1 cellular context compared by ENCODE assay signal in the genomic region with DNA sequence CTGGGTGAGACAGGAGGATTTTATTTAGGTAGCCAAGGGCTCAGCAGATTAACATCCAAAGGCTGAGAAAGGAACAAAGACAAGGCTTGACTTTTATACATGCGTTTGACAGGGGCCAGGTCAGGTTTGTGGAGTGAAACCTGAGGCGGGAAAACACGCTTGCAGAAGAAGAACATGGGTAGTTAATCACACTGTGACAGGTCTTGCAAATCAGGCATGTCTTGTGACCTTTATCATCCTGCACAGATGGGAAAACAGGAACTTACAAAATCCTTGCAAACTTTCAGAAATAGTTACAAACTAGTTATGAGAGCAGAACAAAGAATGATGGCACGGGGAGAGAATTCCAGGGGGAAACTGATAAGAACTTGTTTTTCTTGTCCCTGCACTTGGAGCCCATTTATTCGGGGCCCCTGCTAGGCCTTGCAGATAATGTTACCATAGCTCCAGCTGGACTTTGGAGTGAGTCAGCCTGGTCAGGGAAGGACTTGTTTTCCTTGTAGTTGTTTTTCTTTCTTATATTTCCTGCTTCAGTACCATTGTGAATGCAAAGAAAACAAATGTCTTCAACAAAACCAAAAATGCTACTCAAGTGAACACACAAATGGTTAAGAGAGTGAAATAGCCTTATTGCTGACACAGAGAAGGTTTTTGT.
A peak's percentile ranks its signal among the peaks of the same experiment; 100 is the strongest.
TF ChIP-seq lines count a peak whose summit lies in the region.

No MANE protein-coding gene starts in this region.

TF ChIP-seq in HepG2, 621 proteins besides CTCF, POLR2A, EP300 and RAD21 (continued from another document and continues in another):
- TF ChIP-seq NFATC3 (CRISPR knock-in tag; IDR thresholded peaks at IDR 0.05), result no peak
- TF ChIP-seq ZNF687 (CRISPR knock-in tag; IDR thresholded peaks at IDR 0.05), result no peak
- no peak for TF ChIP-seq SRSF4 (IDR thresholded peaks at IDR 0.05; ENCODE audit: low read depth, low read length, poor library complexity, severe bottlenecking)
- TF ChIP-seq PPARG (CRISPR knock-in tag; conservative IDR thresholded peaks at IDR 0.05), result peak; percentile 47; the same call in 1 of the 2 replicates
- TF ChIP-seq, protein P1, sequence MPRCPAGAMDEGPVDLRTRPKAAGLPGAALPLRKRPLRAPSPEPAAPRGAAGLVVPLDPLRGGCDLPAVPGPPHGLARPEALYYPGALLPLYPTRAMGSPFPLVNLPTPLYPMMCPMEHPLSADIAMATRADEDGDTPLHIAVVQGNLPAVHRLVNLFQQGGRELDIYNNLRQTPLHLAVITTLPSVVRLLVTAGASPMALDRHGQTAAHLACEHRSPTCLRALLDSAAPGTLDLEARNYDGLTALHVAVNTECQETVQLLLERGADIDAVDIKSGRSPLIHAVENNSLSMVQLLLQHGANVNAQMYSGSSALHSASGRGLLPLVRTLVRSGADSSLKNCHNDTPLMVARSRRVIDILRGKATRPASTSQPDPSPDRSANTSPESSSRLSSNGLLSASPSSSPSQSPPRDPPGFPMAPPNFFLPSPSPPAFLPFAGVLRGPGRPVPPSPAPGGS (CRISPR knock-in tag; IDR thresholded peaks at IDR 0.05), result no peak
- TF ChIP-seq ZNF460 (CRISPR knock-in tag; IDR thresholded peaks at IDR 0.05; ENCODE audit: borderline replicate concordance), result no peak
- no peak for TF ChIP-seq ZNF253 (CRISPR knock-in tag; IDR thresholded peaks at IDR 0.05; ENCODE audit: borderline replicate concordance)
- no peak for TF ChIP-seq RNF2 (conservative IDR thresholded peaks at IDR 0.05; ENCODE audit: low read depth)
- no peak for TF ChIP-seq U2AF2 (IDR thresholded peaks at IDR 0.05; ENCODE audit: low read depth, low read length)
- TF ChIP-seq, protein P2, sequence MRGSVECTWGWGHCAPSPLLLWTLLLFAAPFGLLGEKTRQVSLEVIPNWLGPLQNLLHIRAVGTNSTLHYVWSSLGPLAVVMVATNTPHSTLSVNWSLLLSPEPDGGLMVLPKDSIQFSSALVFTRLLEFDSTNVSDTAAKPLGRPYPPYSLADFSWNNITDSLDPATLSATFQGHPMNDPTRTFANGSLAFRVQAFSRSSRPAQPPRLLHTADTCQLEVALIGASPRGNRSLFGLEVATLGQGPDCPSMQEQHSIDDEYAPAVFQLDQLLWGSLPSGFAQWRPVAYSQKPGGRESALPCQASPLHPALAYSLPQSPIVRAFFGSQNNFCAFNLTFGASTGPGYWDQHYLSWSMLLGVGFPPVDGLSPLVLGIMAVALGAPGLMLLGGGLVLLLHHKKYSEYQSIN (CRISPR knock-in tag; IDR thresholded peaks at IDR 0.05; ENCODE audit: borderline replicate concordance), result no peak
- TF ChIP-seq ZNF781 (CRISPR knock-in tag; IDR thresholded peaks at IDR 0.05; ENCODE audit: borderline replicate concordance, not compliant biosample characterization), result no peak
- peak; percentile 52; the same call in 1 of the 2 replicates for TF ChIP-seq MIER3 (CRISPR knock-in tag; IDR thresholded peaks at IDR 0.05; ENCODE audit: borderline replicate concordance)
- no peak for TF ChIP-seq ZNF83 (CRISPR knock-in tag; IDR thresholded peaks at IDR 0.05; ENCODE audit: borderline replicate concordance)
- peak; percentile 88 for TF ChIP-seq ISL2 (CRISPR knock-in tag; IDR thresholded peaks at IDR 0.05)
- TF ChIP-seq RAD51 (IDR thresholded peaks at IDR 0.05; ENCODE audit: borderline replicate concordance), result no peak
- no peak for TF ChIP-seq ZNF607 (CRISPR knock-in tag; IDR thresholded peaks at IDR 0.05; ENCODE audit: borderline replicate concordance)
- no peak for TF ChIP-seq CSRNP2 (CRISPR knock-in tag; conservative IDR thresholded peaks at IDR 0.05; ENCODE audit: low read depth)
- no peak for TF ChIP-seq ZNF605 (CRISPR knock-in tag; IDR thresholded peaks at IDR 0.05)
- no peak for TF ChIP-seq MEF2D (CRISPR knock-in tag; IDR thresholded peaks at IDR 0.05)
- no peak for TF ChIP-seq FIP1L1 (IDR thresholded peaks at IDR 0.05; ENCODE audit: borderline replicate concordance, insufficient read depth, low read depth, low read length)
- no peak for TF ChIP-seq TSC22D2 (CRISPR knock-in tag; IDR thresholded peaks at IDR 0.05; ENCODE audit: borderline replicate concordance)
- TF ChIP-seq TOPORS (CRISPR knock-in tag; IDR thresholded peaks at IDR 0.05), result no peak
- no peak for TF ChIP-seq GATAD1 (CRISPR knock-in tag; IDR thresholded peaks at IDR 0.05)
- TF ChIP-seq ZNF761 (CRISPR knock-in tag; conservative IDR thresholded peaks at IDR 0.05), result no peak
- no peak for TF ChIP-seq PCBP1 (IDR thresholded peaks at IDR 0.05; ENCODE audit: borderline replicate concordance, low read depth, low read length)
- no peak for TF ChIP-seq IKZF1 (IDR thresholded peaks at IDR 0.05)
- TF ChIP-seq ZKSCAN5 (CRISPR knock-in tag; IDR thresholded peaks at IDR 0.05), result no peak
- TF ChIP-seq, protein P3, sequence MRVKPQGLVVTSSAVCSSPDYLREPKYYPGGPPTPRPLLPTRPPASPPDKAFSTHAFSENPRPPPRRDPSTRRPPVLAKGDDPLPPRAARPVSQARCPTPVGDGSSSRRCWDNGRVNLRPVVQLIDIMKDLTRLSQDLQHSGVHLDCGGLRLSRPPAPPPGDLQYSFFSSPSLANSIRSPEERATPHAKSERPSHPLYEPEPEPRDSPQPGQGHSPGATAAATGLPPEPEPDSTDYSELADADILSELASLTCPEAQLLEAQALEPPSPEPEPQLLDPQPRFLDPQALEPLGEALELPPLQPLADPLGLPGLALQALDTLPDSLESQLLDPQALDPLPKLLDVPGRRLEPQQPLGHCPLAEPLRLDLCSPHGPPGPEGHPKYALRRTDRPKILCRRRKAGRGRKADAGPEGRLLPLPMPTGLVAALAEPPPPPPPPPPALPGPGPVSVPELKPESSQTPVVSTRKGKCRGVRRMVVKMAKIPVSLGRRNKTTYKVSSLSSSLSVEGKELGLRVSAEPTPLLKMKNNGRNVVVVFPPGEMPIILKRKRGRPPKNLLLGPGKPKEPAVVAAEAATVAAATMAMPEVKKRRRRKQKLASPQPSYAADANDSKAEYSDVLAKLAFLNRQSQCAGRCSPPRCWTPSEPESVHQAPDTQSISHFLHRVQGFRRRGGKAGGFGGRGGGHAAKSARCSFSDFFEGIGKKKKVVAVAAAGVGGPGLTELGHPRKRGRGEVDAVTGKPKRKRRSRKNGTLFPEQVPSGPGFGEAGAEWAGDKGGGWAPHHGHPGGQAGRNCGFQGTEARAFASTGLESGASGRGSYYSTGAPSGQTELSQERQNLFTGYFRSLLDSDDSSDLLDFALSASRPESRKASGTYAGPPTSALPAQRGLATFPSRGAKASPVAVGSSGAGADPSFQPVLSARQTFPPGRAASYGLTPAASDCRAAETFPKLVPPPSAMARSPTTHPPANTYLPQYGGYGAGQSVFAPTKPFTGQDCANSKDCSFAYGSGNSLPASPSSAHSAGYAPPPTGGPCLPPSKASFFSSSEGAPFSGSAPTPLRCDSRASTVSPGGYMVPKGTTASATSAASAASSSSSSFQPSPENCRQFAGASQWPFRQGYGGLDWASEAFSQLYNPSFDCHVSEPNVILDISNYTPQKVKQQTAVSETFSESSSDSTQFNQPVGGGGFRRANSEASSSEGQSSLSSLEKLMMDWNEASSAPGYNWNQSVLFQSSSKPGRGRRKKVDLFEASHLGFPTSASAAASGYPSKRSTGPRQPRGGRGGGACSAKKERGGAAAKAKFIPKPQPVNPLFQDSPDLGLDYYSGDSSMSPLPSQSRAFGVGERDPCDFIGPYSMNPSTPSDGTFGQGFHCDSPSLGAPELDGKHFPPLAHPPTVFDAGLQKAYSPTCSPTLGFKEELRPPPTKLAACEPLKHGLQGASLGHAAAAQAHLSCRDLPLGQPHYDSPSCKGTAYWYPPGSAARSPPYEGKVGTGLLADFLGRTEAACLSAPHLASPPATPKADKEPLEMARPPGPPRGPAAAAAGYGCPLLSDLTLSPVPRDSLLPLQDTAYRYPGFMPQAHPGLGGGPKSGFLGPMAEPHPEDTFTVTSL (CRISPR knock-in tag; IDR thresholded peaks at IDR 0.05; ENCODE audit: borderline replicate concordance), result peak; percentile 64; the same call in 1 of the 2 replicates
- no peak for TF ChIP-seq ATRX (CRISPR knock-in tag; IDR thresholded peaks at IDR 0.05; ENCODE audit: borderline replicate concordance)
- TF ChIP-seq MIER2 (CRISPR knock-in tag; IDR thresholded peaks at IDR 0.05), result no peak
- TF ChIP-seq HDAC1 (CRISPR knock-in tag; IDR thresholded peaks at IDR 0.05), result peak; percentile 58; the same call in 1 of the 2 replicates
- no peak for TF ChIP-seq ZNF451 (CRISPR knock-in tag; IDR thresholded peaks at IDR 0.05)
- no peak for TF ChIP-seq GPN1 (CRISPR knock-in tag; IDR thresholded peaks at IDR 0.05; ENCODE audit: borderline replicate concordance)
- no peak for TF ChIP-seq ZNF124 (CRISPR knock-in tag; IDR thresholded peaks at IDR 0.05)
- no peak for TF ChIP-seq ATF3 (CRISPR knock-in tag; IDR thresholded peaks at IDR 0.05)
- TF ChIP-seq ZNF335 (CRISPR knock-in tag; IDR thresholded peaks at IDR 0.05), result no peak
- TF ChIP-seq ZNF563 (CRISPR knock-in tag; IDR thresholded peaks at IDR 0.05), result no peak
- no peak for TF ChIP-seq ZNF234 (CRISPR knock-in tag; conservative IDR thresholded peaks at IDR 0.05)
- no peak for TF ChIP-seq STAG1 (CRISPR knock-in tag; IDR thresholded peaks at IDR 0.05)
- TF ChIP-seq PLRG1 (conservative IDR thresholded peaks at IDR 0.05), result no peak
- 0 out of 2 replicates have a peak, but pooled peaks have one; percentile 38 for TF ChIP-seq ZNF670 (CRISPR knock-in tag; IDR thresholded peaks at IDR 0.05; ENCODE audit: borderline replicate concordance)
- no peak for TF ChIP-seq ZBTB20 (CRISPR knock-in tag; IDR thresholded peaks at IDR 0.05; ENCODE audit: borderline replicate concordance, low read depth)
- TF ChIP-seq ZNF878 (CRISPR knock-in tag; IDR thresholded peaks at IDR 0.05), result no peak; the same call in 1 of the 2 replicates
- TF ChIP-seq SIN3B (IDR thresholded peaks at IDR 0.05; ENCODE audit: low read length), result no peak
- no peak for TF ChIP-seq NFE2 (CRISPR knock-in tag; IDR thresholded peaks at IDR 0.05)
- TF ChIP-seq TBL1XR1 (IDR thresholded peaks at IDR 0.05; ENCODE audit: borderline replicate concordance, low read length, partially characterized antibody), result no peak
- TF ChIP-seq HOXA3 (CRISPR knock-in tag; IDR thresholded peaks at IDR 0.05), result no peak; the same call in 1 of the 2 replicates
- no peak for TF ChIP-seq SMARCC2 (IDR thresholded peaks at IDR 0.05)
- TF ChIP-seq ZBTB46 (CRISPR knock-in tag; IDR thresholded peaks at IDR 0.05; ENCODE audit: borderline replicate concordance), result no peak
- TF ChIP-seq, protein P4, sequence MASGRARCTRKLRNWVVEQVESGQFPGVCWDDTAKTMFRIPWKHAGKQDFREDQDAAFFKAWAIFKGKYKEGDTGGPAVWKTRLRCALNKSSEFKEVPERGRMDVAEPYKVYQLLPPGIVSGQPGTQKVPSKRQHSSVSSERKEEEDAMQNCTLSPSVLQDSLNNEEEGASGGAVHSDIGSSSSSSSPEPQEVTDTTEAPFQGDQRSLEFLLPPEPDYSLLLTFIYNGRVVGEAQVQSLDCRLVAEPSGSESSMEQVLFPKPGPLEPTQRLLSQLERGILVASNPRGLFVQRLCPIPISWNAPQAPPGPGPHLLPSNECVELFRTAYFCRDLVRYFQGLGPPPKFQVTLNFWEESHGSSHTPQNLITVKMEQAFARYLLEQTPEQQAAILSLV (CRISPR knock-in tag; IDR thresholded peaks at IDR 0.05; ENCODE audit: borderline replicate concordance), result no peak
